Comparison of ENCODE assay signal across 9 cellular contexts in genomic region chr1:154819628-154820590, GRCh38. TPM values are rescaled to one million over a fixed set of nuclear protein-coding genes. Genes with fewer than 3 reads are reported as not detected.
DNase-seq lines count a peak whose midpoint lies in the region; ATAC-seq and TF ChIP-seq lines count a peak whose summit lies in the region.
"Had no signal": no experiment of that assay in that cellular context is flagged by ENCODE, and none has a peak within 500 bp of the region (broad histone marks: within the 10 kb centered on the region; RNA-seq: fewer than 3 reads in every experiment).

No MANE protein-coding gene starts in this region.

- no peak overlapping the region for H3K4me3 ChIP-seq in Loucy (ENCODE audit: low read length, poor library complexity, severe bottlenecking)

- H3K9me2 ChIP-seq in Loucy (replicated peaks; ENCODE audit: low read depth, low read length), result no peaks in the 10 kb centered on the region

- no peaks in the 10 kb centered on the region for H3F3A ChIP-seq in Loucy (ENCODE audit: low read depth)

- H3K9ac ChIP-seq in Loucy (ENCODE audit: low read depth, low read length, poor library complexity, severe bottlenecking), result no peak overlapping the region

- no peaks in the 10 kb centered on the region for H3K79me2 ChIP-seq in Loucy (ENCODE audit: insufficient read depth, low read length)

- no peak overlapping the region for H3K4me3 Mint-ChIP-seq in activated naive CD4-positive, alpha-beta T cell treated with anti-CD3 and anti-CD28 coated beads for 36 hours
- no peak overlapping the region for H3K4me3 Mint-ChIP-seq in activated T-helper 2 cell treated with anti-CD3 and anti-CD28 coated beads, Interferon-gamma antibody, Interleukin-2, Interleukin-4, amounts not matched to agents 10 μg/mL and 5 μg/mL and 100 μg/mL, durations not matched to agents 14 hours and 24 hours and 36 hours (ENCODE audit: low read depth)
- H3K4me3 Mint-ChIP-seq: T-cell had no signal

- TF ChIP-seq CTCF in GM10266 (IDR thresholded peaks at IDR 0.05; ENCODE audit: control insufficient read depth, insufficient read depth, low read depth, missing control alignments), result peak; percentile 47
- peak; percentile 63 for TF ChIP-seq CTCF in Loucy (conservative IDR thresholded peaks at IDR 0.05; ENCODE audit: low read length)

- CTCF ChIA-PET in activated naive CD4-positive, alpha-beta T cell treated with anti-CD3 and anti-CD28 coated beads for 36 hours (lab: Charles Lee), result interaction anchor here (0.6 to 1.5 kb wide), 5 partner anchors 10 to 434 kb away, joined by 3 to 6 read pairs (median 5); no protein-coding TSS in a partner anchor

- no peaks in the 10 kb centered on the region for H3K4me1 Mint-ChIP-seq in activated naive CD4-positive, alpha-beta T cell treated with anti-CD3 and anti-CD28 coated beads for 36 hours (ENCODE audit: low read depth)
- no peaks in the 10 kb centered on the region for H3K4me1 Mint-ChIP-seq in activated T-helper 2 cell treated with anti-CD3 and anti-CD28 coated beads, Interferon-gamma antibody, Interleukin-2, Interleukin-4, amounts not matched to agents 10 μg/mL and 5 μg/mL and 100 μg/mL, durations not matched to agents 14 hours and 24 hours and 36 hours (ENCODE audit: low read depth)

- intact Hi-C loops in activated naive CD4-positive, alpha-beta T cell treated with anti-CD3 and anti-CD28 coated beads for 36 hours (cut with micrococcal nuclease), result no loop called here
- intact Hi-C loops in activated T-helper 2 cell treated with anti-CD3 and anti-CD28 coated beads, Interferon-gamma antibody, Interleukin-2, Interleukin-4, amounts not matched to agents 10 μg/mL and 5 μg/mL and 100 μg/mL, durations not matched to agents 14 hours and 24 hours and 36 hours (cut with micrococcal nuclease), result no loop called here

- 0 out of 2 replicates have a peak overlapping the region, but pooled peaks have one; percentile 14 for H2AFZ ChIP-seq in Loucy (ENCODE audit: low read length)

- H3K36me3 ChIP-seq in Loucy (ENCODE audit: insufficient read depth, low read length), result no peaks in the 10 kb centered on the region

- no peaks in the 10 kb centered on the region for H3K27me3 Mint-ChIP-seq in activated naive CD4-positive, alpha-beta T cell treated with anti-CD3 and anti-CD28 coated beads for 36 hours (ENCODE audit: low read depth)
- H3K27me3 Mint-ChIP-seq in activated T-helper 2 cell treated with anti-CD3 and anti-CD28 coated beads, Interferon-gamma antibody, Interleukin-2, Interleukin-4, amounts not matched to agents 10 μg/mL and 5 μg/mL and 100 μg/mL, durations not matched to agents 14 hours and 24 hours and 36 hours (ENCODE audit: low read depth), result peaks cover 4% of the 10 kb centered on the region

- no peak overlapping the region for H3K27ac Mint-ChIP-seq in activated naive CD4-positive, alpha-beta T cell treated with anti-CD3 and anti-CD28 coated beads for 36 hours
- no peak overlapping the region for H3K27ac Mint-ChIP-seq in activated T-helper 2 cell treated with anti-CD3 and anti-CD28 coated beads, Interferon-gamma antibody, Interleukin-2, Interleukin-4, amounts not matched to agents 10 μg/mL and 5 μg/mL and 100 μg/mL, durations not matched to agents 14 hours and 24 hours and 36 hours
- H3K27ac Mint-ChIP-seq: T-cell had no signal

- no peaks in the 10 kb centered on the region for H3K9me3 ChIP-seq in Loucy (ENCODE audit: insufficient read depth, low read depth, low read length)

- no peaks in the 10 kb centered on the region for H4K20me1 ChIP-seq in Loucy (ENCODE audit: insufficient read depth, low read length, poor library complexity, severe bottlenecking)

- no peak overlapping the region for H3K4me2 ChIP-seq in Loucy (ENCODE audit: low read depth, low read length, poor library complexity, severe bottlenecking)

- H3K36me3 Mint-ChIP-seq in activated naive CD4-positive, alpha-beta T cell treated with anti-CD3 and anti-CD28 coated beads for 36 hours (ENCODE audit: low read depth), result no peaks in the 10 kb centered on the region
- no peaks in the 10 kb centered on the region for H3K36me3 Mint-ChIP-seq in activated T-helper 2 cell treated with anti-CD3 and anti-CD28 coated beads, Interferon-gamma antibody, Interleukin-2, Interleukin-4, amounts not matched to agents 10 μg/mL and 5 μg/mL and 100 μg/mL, durations not matched to agents 14 hours and 24 hours and 36 hours (ENCODE audit: low read depth)
- H3K36me3 Mint-ChIP-seq: T-cell had no signal

- H3K4me1 ChIP-seq in Loucy (ENCODE audit: insufficient read depth, low read length, poor library complexity, severe bottlenecking), result peaks cover 18% of the 10 kb centered on the region

- no peaks in the 10 kb centered on the region for H3K27me3 ChIP-seq in Loucy (ENCODE audit: insufficient read depth, low read length, poor library complexity, severe bottlenecking)

- DNase-seq in GM10266 (ENCODE audit: extremely low spot score) (peak; percentile 35), iris pigment epithelial cell (ENCODE audit: low read depth) (peak; percentile 5), HK-2 (ENCODE audit: unreplicated experiment) (no peak), ureter (ENCODE audit: low spot score) (no peak)
- DNase-seq in activated naive CD4-positive, alpha-beta T cell treated with anti-CD3 and anti-CD28 coated beads for 36 hours, result peak; percentile 31
- no peak for DNase-seq in activated T-helper 2 cell treated with anti-CD3 and anti-CD28 coated beads, Interferon-gamma antibody, Interleukin-2, Interleukin-4, amounts not matched to agents 10 μg/mL and 5 μg/mL and 100 μg/mL, durations not matched to agents 14 hours and 24 hours and 36 hours (ENCODE audit: low spot score)

- no peaks in the 10 kb centered on the region for H3K9me3 Mint-ChIP-seq in activated naive CD4-positive, alpha-beta T cell treated with anti-CD3 and anti-CD28 coated beads for 36 hours
- H3K9me3 Mint-ChIP-seq in activated T-helper 2 cell treated with anti-CD3 and anti-CD28 coated beads, Interferon-gamma antibody, Interleukin-2, Interleukin-4, amounts not matched to agents 10 μg/mL and 5 μg/mL and 100 μg/mL, durations not matched to agents 14 hours and 24 hours and 36 hours, result no peaks in the 10 kb centered on the region
- H3K9me3 Mint-ChIP-seq: T-cell had no signal

- ATAC-seq in HG03139 (IDR thresholded peaks at IDR 0.05; ENCODE audit: unreplicated experiment), result no peak

RNA-seq across cellular contexts. Expression of gene KCNN3, which starts 50.2 kb away (rescaled TPM):
- total RNA-seq in activated naive CD4-positive, alpha-beta T cell treated with anti-CD3 and anti-CD28 coated beads for 36 hours, result under 1 TPM; 0.25 to 0.26 TPM
- 0.39 and 0.91 TPM in 2 replicates for total RNA-seq in activated T-helper 2 cell treated with anti-CD3 and anti-CD28 coated beads, Interferon-gamma antibody, Interleukin-2, Interleukin-4, amounts not matched to agents 10 μg/mL and 5 μg/mL and 100 μg/mL, durations not matched to agents 14 hours and 24 hours and 36 hours
- 5.4 TPM for total RNA-seq in ureter

Comparison
In these comparisons a context has a peak if more than half of its experiments do, and no peak if none do; other contexts are left out.
1. DNase-seq: peak in GM10266 (single experiment), activated naive CD4-positive, alpha-beta T cell treated with anti-CD3 and anti-CD28 coated beads for 36 hours (single experiment) and iris pigment epithelial cell (single experiment); none in activated T-helper 2 cell treated with anti-CD3 and anti-CD28 coated beads, Interferon-gamma antibody, Interleukin-2, Interleukin-4, amounts not matched to agents 10 μg/mL and 5 μg/mL and 100 μg/mL, durations not matched to agents 14 hours and 24 hours and 36 hours (single experiment), HK-2 (single experiment) and ureter (single experiment).